ENCODE assay signal across 27 cellular contexts in genomic region chr10:129967579-129968019, GRCh38. TPM values are rescaled to one million over a fixed set of nuclear protein-coding genes. Genes with fewer than 3 reads are reported as not detected.
DNase-seq lines count a peak whose midpoint lies in the region; ATAC-seq and TF ChIP-seq lines count a peak whose summit lies in the region.
"Had no signal": no experiment of that assay in that cellular context is flagged by ENCODE, and none has a peak within 500 bp of the region (broad histone marks: within the 10 kb centered on the region; RNA-seq: fewer than 3 reads in every experiment).

No MANE protein-coding gene starts in this region.

- H3F3A ChIP-seq in neural cell (ENCODE audit: insufficient read depth, low read length, poor library complexity, severe bottlenecking), result no peaks in the 10 kb centered on the region

- H3K4me1 Mint-ChIP-seq in endodermal cell, result peaks cover 17% of the 10 kb centered on the region
- H3K4me1 Mint-ChIP-seq in stimulated activated naive B cell treated with anti-CD40 and anti-IgM and Interleukin-4, amounts not matched to agents 10 μg/mL and 1 μg/mL and 100 μg/mL, for 72 hours, result peaks cover 11 to 36% of the 10 kb centered on the region in 2 donors

- intact Hi-C loops in left ventricle myocardium inferior (cut with micrococcal nuclease), result no loop called here
- intact Hi-C loops in heart right ventricle (cut with DNase I), result loop anchor here (2.0 to 10.0 kb wide), 11 partner anchors 79 to 940 kb away; no protein-coding TSS in a partner anchor
- intact Hi-C loops in right lobe of liver (cut with DNase I), result loop anchor here in 1 of 2 donors (5.0 kb wide), 1 partner anchor 265 kb away; no protein-coding TSS in a partner anchor

- H3K27me3 ChIP-seq in left ventricle myocardium inferior (ENCODE audit: low read depth) (peaks cover 99% of the 10 kb centered on the region), heart right ventricle (peaks cover 17 to 97% (median 87%) of the 10 kb centered on the region in 7 donors), endodermal cell (ENCODE audit: control insufficient read depth, insufficient read depth, low read length, poor library complexity, severe bottlenecking) (peaks cover 90% of the 10 kb centered on the region), neural cell (ENCODE audit: insufficient read depth, low read depth, low read length) (peaks cover 92% of the 10 kb centered on the region), right lobe of liver (peaks cover 49 to 85% of the 10 kb centered on the region in 2 donors)
- H3K27me3 ChIP-seq: testis had no signal

- H3K9ac ChIP-seq in endodermal cell (ENCODE audit: extremely low read depth, low read length, poor library complexity, severe bottlenecking), result no peak overlapping the region
- H3K9ac ChIP-seq in neural cell (ENCODE audit: low read length), result no peak overlapping the region

- H3K27me3 Mint-ChIP-seq in endodermal cell (ENCODE audit: insufficient read depth), result peaks cover 81% of the 10 kb centered on the region
- peaks cover 47 to 61% of the 10 kb centered on the region in 2 donors for H3K27me3 Mint-ChIP-seq in stimulated activated naive B cell treated with anti-CD40 and anti-IgM and Interleukin-4, amounts not matched to agents 10 μg/mL and 1 μg/mL and 100 μg/mL, for 72 hours

- TF ChIP-seq CTCF in left ventricle myocardium inferior (IDR thresholded peaks at IDR 0.05; ENCODE audit: borderline replicate concordance) (no peak), heart right ventricle (IDR thresholded peaks at IDR 0.05) (no peak), endodermal cell (conservative IDR thresholded peaks at IDR 0.05) (no peak), neural cell (IDR thresholded peaks at IDR 0.05; ENCODE audit: poor library complexity, severe bottlenecking) (no peak), right lobe of liver (IDR thresholded peaks at IDR 0.05) (no peak)

- H3K36me3 ChIP-seq in left ventricle myocardium inferior (no peaks in the 10 kb centered on the region), heart right ventricle (no peaks in the 10 kb centered on the region), endodermal cell (ENCODE audit: control insufficient read depth, insufficient read depth, low read length) (no peaks in the 10 kb centered on the region), neural cell (ENCODE audit: insufficient read depth, low read length) (no peaks in the 10 kb centered on the region), right lobe of liver (no peaks in the 10 kb centered on the region)
- H3K36me3 ChIP-seq: heart left ventricle, Peyer's patch had no signal

- no peaks in the 10 kb centered on the region for H3K36me3 Mint-ChIP-seq in endodermal cell (ENCODE audit: low read depth)
- peaks cover 5 to 11% of the 10 kb centered on the region in 2 donors for H3K36me3 Mint-ChIP-seq in stimulated activated naive B cell treated with anti-CD40 and anti-IgM and Interleukin-4, amounts not matched to agents 10 μg/mL and 1 μg/mL and 100 μg/mL, for 72 hours
- H3K36me3 Mint-ChIP-seq: activated naive CD4-positive, alpha-beta T cell treated with anti-CD3 and anti-CD28 coated beads, Interleukin-2, amount 50 U/mL, for 24 hours; IgD-negative memory B cell had no signal

- TF ChIP-seq RAD21 in neural cell (conservative IDR thresholded peaks at IDR 0.05), result no peak

- no peak overlapping the region for H3K4me2 ChIP-seq in neural cell (ENCODE audit: low read length)

- H4K20me1 ChIP-seq in neural cell (ENCODE audit: insufficient read depth), result no peaks in the 10 kb centered on the region

- no peaks in the 10 kb centered on the region for H3K9me3 Mint-ChIP-seq in endodermal cell
- peaks cover 0 to 1% of the 10 kb centered on the region in 2 donors for H3K9me3 Mint-ChIP-seq in stimulated activated naive B cell treated with anti-CD40 and anti-IgM and Interleukin-4, amounts not matched to agents 10 μg/mL and 1 μg/mL and 100 μg/mL, for 72 hours
- H3K9me3 Mint-ChIP-seq: activated CD4-positive, alpha-beta memory T cell treated with anti-CD3 and anti-CD28 coated beads for 36 hours; activated naive CD4-positive, alpha-beta T cell treated with anti-CD3 and anti-CD28 coated beads, Interleukin-2, amount 50 U/mL, for 24 hours; CD4-positive, alpha-beta T cell had no signal

- no peak overlapping the region for H3K27ac Mint-ChIP-seq in endodermal cell
- H3K27ac Mint-ChIP-seq in stimulated activated naive B cell treated with anti-CD40 and anti-IgM and Interleukin-4, amounts not matched to agents 10 μg/mL and 1 μg/mL and 100 μg/mL, for 72 hours, result peak overlapping the region; percentile 85
- H3K27ac Mint-ChIP-seq: activated CD4-positive, alpha-beta memory T cell treated with anti-CD3 and anti-CD28 coated beads for 36 hours; activated naive CD4-positive, alpha-beta T cell treated with anti-CD3 and anti-CD28 coated beads, Interleukin-2, amount 50 U/mL, for 24 hours; CD4-positive, alpha-beta T cell had no signal

- no peak for TF ChIP-seq POLR2A in right lobe of liver (IDR thresholded peaks at IDR 0.05)

- WGBS in heart right ventricle, 2 donors, result 48 to 52% methylated on average over 28 of the region's 28 CpGs
- 7 to 8% methylated on average over 10 to 28 of the region's 28 CpGs for WGBS in endodermal cell (ENCODE audit: insufficient coverage in 1 of 2, insufficient read length in 1 of 2), 2 experiments
- whole genome bisulfite sequencing in right lobe of liver (ENCODE audit: insufficient coverage, low coverage, low lambda C conversion rate, missing lambda C conversion rate), result 22% methylated on average over 7 of the region's 28 CpGs

- H3K4me1 ChIP-seq in left ventricle myocardium inferior, result peaks cover 76% of the 10 kb centered on the region
- H3K4me1 ChIP-seq in heart right ventricle, result peaks cover 2 to 54% (median 46%) of the 10 kb centered on the region in 9 donors
- H3K4me1 ChIP-seq in endodermal cell (ENCODE audit: control insufficient read depth, insufficient read depth, low read length), result peaks cover 8% of the 10 kb centered on the region
- H3K4me1 ChIP-seq in right lobe of liver, result peaks cover 0 to 66% (median 0%) of the 10 kb centered on the region in 4 donors

- TF ChIP-seq EP300 in neural cell (conservative IDR thresholded peaks at IDR 0.05; ENCODE audit: poor library complexity, severe bottlenecking), result no peak

- H3K9me3 ChIP-seq in left ventricle myocardium inferior (replicated peaks), result no peaks in the 10 kb centered on the region
- H3K9me3 ChIP-seq in heart right ventricle, result no peaks in the 10 kb centered on the region
- no peaks in the 10 kb centered on the region for H3K9me3 ChIP-seq in endodermal cell (ENCODE audit: control insufficient read depth, low read length)
- H3K9me3 ChIP-seq in neural cell (ENCODE audit: low read length), result no peaks in the 10 kb centered on the region
- H3K9me3 ChIP-seq in right lobe of liver, result no peaks in the 10 kb centered on the region
- H3K9me3 ChIP-seq: heart left ventricle, testis had no signal

- H3K9me2 ChIP-seq in neural cell (ENCODE audit: insufficient read depth, low read length), result no peaks in the 10 kb centered on the region

- ATAC-seq in heart right ventricle (no peak), right lobe of liver (no peak), HG03520 (IDR thresholded peaks at IDR 0.05; ENCODE audit: unreplicated experiment) (no peak)
- ATAC-seq in stimulated activated naive B cell treated with anti-CD40 and anti-IgM and Interleukin-4, amounts not matched to agents 10 μg/mL and 1 μg/mL and 100 μg/mL, for 72 hours (replicated peaks), result no peak
- ATAC-seq: heart left ventricle had no signal

- H3K27ac ChIP-seq in left ventricle myocardium inferior (replicated peaks) (no peak overlapping the region), heart right ventricle (no peak overlapping the region), endodermal cell (ENCODE audit: low read depth, low read length) (no peak overlapping the region), neural cell (ENCODE audit: low read length) (no peak overlapping the region), right lobe of liver (no peak overlapping the region)
- H3K27ac ChIP-seq: heart left ventricle, Peyer's patch, testis had no signal

- H3K4me3 Mint-ChIP-seq in endodermal cell, result peak overlapping the region; percentile 46
- H3K4me3 Mint-ChIP-seq in stimulated activated naive B cell treated with anti-CD40 and anti-IgM and Interleukin-4, amounts not matched to agents 10 μg/mL and 1 μg/mL and 100 μg/mL, for 72 hours, result no peak overlapping the region
- H3K4me3 Mint-ChIP-seq: activated CD4-positive, alpha-beta memory T cell treated with anti-CD3 and anti-CD28 coated beads for 36 hours; activated naive CD4-positive, alpha-beta T cell treated with anti-CD3 and anti-CD28 coated beads, Interleukin-2, amount 50 U/mL, for 24 hours; CD4-positive, alpha-beta T cell; IgD-negative memory B cell had no signal

- no peak overlapping the region for H2AFZ ChIP-seq in neural cell (ENCODE audit: low read depth, low read length)

- H3K79me2 ChIP-seq in neural cell (replicated peaks; ENCODE audit: insufficient read depth, low read length), result no peaks in the 10 kb centered on the region

- DNase-seq in left ventricle myocardium inferior (no peak), heart right ventricle (no peak), endodermal cell (no peak), NCI-H1092 treated with DMSO at 0.1 percent for 48 hours (lab: John Stamatoyannopoulos, UW) (no peak), right lobe of liver (no peak)
- DNase-seq in stimulated activated naive B cell treated with anti-CD40 and anti-IgM and Interleukin-4, amounts not matched to agents 10 μg/mL and 1 μg/mL and 100 μg/mL, for 72 hours, result no peak
- DNase-seq: activated CD4-positive, alpha-beta memory T cell treated with anti-CD3 and anti-CD28 coated beads for 36 hours; activated CD8-positive, alpha-beta memory T cell treated with anti-CD3 and anti-CD28 coated beads, Interleukin-2, amount 50 U/mL, for 4 hours; CD4-positive, alpha-beta T cell; effector CD4-positive, alpha-beta T cell; erythroblast; heart left ventricle; mammary epithelial cell; NCI-H1048; NCI-H187 treated with DMSO at 0.1 percent for 48 hours; NCI-H526 treated with DMSO at 0.1 percent for 48 hours; Peyer's patch; SIG-M5; stimulated activated CD4-positive, alpha-beta T cell treated with anti-CD3 and anti-CD28 coated beads, Interleukin-12 subunit alpha, Interleukin-12 subunit beta, amount 100 ng/mL, for 4 hours; stimulated activated CD4-positive, alpha-beta T cell treated with anti-CD3 and anti-CD28 coated beads, Interleukin-4, amount 100 ng/mL, for 4 hours; stimulated activated naive CD4-positive, alpha-beta T cell; testis had no signal

- H3K4me3 ChIP-seq in left ventricle myocardium inferior (peak overlapping the region; percentile 6), heart right ventricle (no peak overlapping the region), endodermal cell (ENCODE audit: low read length) (no peak overlapping the region), neural cell (ENCODE audit: low read length) (no peak overlapping the region), right lobe of liver (no peak overlapping the region)
- H3K4me3 ChIP-seq: heart left ventricle, Peyer's patch, testis had no signal

RNA-seq across cellular contexts. Expression of gene EBF3, which starts 3.5 kb away (rescaled TPM):
- 6.2 TPM for total RNA-seq in left ventricle myocardium inferior
- 10 to 100 TPM in 1 of 10 donors, 1 to 10 TPM in 9; 4.3 to 12.2 (median 5.6) TPM for total RNA-seq in heart right ventricle
- 10 to 100 TPM in 1 of 2 donors, 1 to 10 TPM in 1; 3.9 to 10.7 TPM for polyA plus RNA-seq in heart right ventricle
- total RNA-seq in endodermal cell, result 1 to 10 TPM in 1 of 2 donors, under 1 TPM in 1; 0.44 to 2.0 TPM
- polyA plus RNA-seq in endodermal cell (2013, experiment 1 of 2), result 20.8 TPM
- polyA plus RNA-seq in endodermal cell (2013, experiment 2 of 2), result 16.1 TPM
- 0.38 and 0.98 TPM in 2 replicates for polyA plus RNA-seq in neural cell
- 0.49 and 1.2 TPM in 2 replicates for polyA minus RNA-seq in neural cell
- under 1 TPM in 1 of 6 experiments, not detected in 5; 0.12 TPM for total RNA-seq in right lobe of liver
- total RNA-seq: A172; activated CD4-positive, alpha-beta memory T cell treated with anti-CD3 and anti-CD28 coated beads for 36 hours; CD4-positive, alpha-beta T cell had no signal
- polyA plus RNA-seq: IgD-negative memory B cell, mammary epithelial cell had no signal
